ENCODE assay signal across 28 cellular contexts in the genomic region with DNA sequence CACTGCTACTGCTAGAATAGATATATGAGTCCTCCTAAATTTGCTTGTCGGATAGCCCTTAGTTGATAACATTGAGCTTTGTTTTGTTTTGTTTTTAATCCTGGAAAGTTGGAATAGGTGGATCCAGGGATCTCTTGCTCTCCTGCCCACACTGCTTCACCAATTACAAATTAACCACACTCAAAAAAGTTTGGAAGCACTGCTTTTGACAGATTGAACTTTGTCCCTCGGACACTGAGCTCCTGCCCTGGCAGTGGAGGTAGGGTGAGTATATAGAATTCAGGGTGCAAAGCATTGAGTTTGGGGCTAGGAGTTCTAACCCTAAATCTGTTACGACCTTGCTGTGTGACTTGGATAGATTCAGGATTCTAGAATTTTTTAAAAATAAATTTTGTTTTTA. TPM values are rescaled to one million over a fixed set of nuclear protein-coding genes. Genes with fewer than 3 reads are reported as not detected.
A peak's percentile ranks its signal among the peaks of the same experiment; 100 is the strongest.
DNase-seq lines count a peak whose midpoint lies in the region; ATAC-seq, FAIRE-seq and TF ChIP-seq lines count a peak whose summit lies in the region.
"Had no signal": no experiment of that assay in that cellular context is flagged by ENCODE, and none has a peak within 500 bp of the region (broad histone marks: within the 10 kb centered on the region; RNA-seq: fewer than 3 reads in every experiment).

No MANE protein-coding gene starts in this region.

- peak overlapping the region; percentile 94 for H3K18ac ChIP-seq in mesendoderm (ENCODE audit: low read length)

- POLR2A ChIA-PET in HepG2 (lab: Yijun Ruan, JAX), result no interaction called here

- peaks cover 46% of the 10 kb centered on the region for H3K4me1 Mint-ChIP-seq in endodermal cell
- H3K4me1 Mint-ChIP-seq in osteocyte (ENCODE audit: unreplicated experiment), result no peaks in the 10 kb centered on the region
- H3K4me1 Mint-ChIP-seq: B cell had no signal

- no peaks in the 10 kb centered on the region for H4K20me1 ChIP-seq in HepG2 (ENCODE audit: insufficient read depth, low read length)
- H4K20me1 ChIP-seq: BLaER1 treated with 17β-estradiol and CSF1 and Interleukin-3, amounts not matched to agents 10 nM and 100 nM had no signal

- no peak overlapping the region for H2BK5ac ChIP-seq in mesendoderm (ENCODE audit: low read length)

- H3K4me2 ChIP-seq in HepG2 (ENCODE audit: low read depth, low read length) (no peak overlapping the region), mesendoderm (ENCODE audit: low read length) (no peak overlapping the region)
- H3K4me2 ChIP-seq: A549; BLaER1 treated with 17β-estradiol and CSF1 and Interleukin-3, amounts not matched to agents 10 nM and 100 nM had no signal

- H3K9me3 ChIP-seq in liver (ENCODE audit: control insufficient read depth in 4 of 4, low read length in 3 of 4) (no peaks in the 10 kb centered on the region), HepG2 (ENCODE audit: low read length) (no peaks in the 10 kb centered on the region), endodermal cell (ENCODE audit: control insufficient read depth, low read length) (no peaks in the 10 kb centered on the region)
- H3K9me3 ChIP-seq: A549; BLaER1 treated with 17β-estradiol and CSF1 and Interleukin-3, amounts not matched to agents 10 nM and 100 nM; Caco-2 had no signal

- TF ChIP-seq RAD21 in liver (IDR thresholded peaks at IDR 0.05) (peak in 1 of 2 donors; percentile 8), HepG2 (CRISPR knock-in tag; IDR thresholded peaks at IDR 0.05) (no peak)

- H3K27ac ChIP-seq in liver (ENCODE audit: low read depth in 1 of 2, low read length in 2 of 2), result no peak overlapping the region
- no peak overlapping the region for H3K27ac ChIP-seq in HepG2 (ENCODE audit: extremely low read length, insufficient read depth, low read length)
- no peak overlapping the region for H3K27ac ChIP-seq in endodermal cell (ENCODE audit: low read depth, low read length)
- H3K27ac ChIP-seq in mesendoderm (ENCODE audit: low read depth, low read length), result peak overlapping the region; percentile 59
- H3K27ac ChIP-seq: 22Rv1; A549; BLaER1 treated with 17β-estradiol and CSF1 and Interleukin-3, amounts not matched to agents 10 nM and 100 nM; C4-2B had no signal

- H3K9ac ChIP-seq in liver (ENCODE audit: low read depth in 1 of 2, low read length in 2 of 2) (no peak overlapping the region), HepG2 (ENCODE audit: insufficient read depth, low read depth, low read length) (no peak overlapping the region), endodermal cell (ENCODE audit: extremely low read depth, low read length, poor library complexity, severe bottlenecking) (no peak overlapping the region), mesendoderm (ENCODE audit: low read length) (peak overlapping the region; percentile 15)
- H3K9ac ChIP-seq: BLaER1 treated with 17β-estradiol and CSF1 and Interleukin-3, amounts not matched to agents 10 nM and 100 nM had no signal

- intact Hi-C loops in HepG2 (cut with micrococcal nuclease; ENCODE audit: unreplicated experiment), result no loop called here

- H3K27me3 Mint-ChIP-seq in endodermal cell (ENCODE audit: insufficient read depth) (no peaks in the 10 kb centered on the region), osteocyte (ENCODE audit: unreplicated experiment) (peaks cover 40% of the 10 kb centered on the region)

- ATAC-seq in HepG2, result no peak
- ATAC-seq in left lobe of liver, result peak; percentile 93
- ATAC-seq: A549; CD8-positive, alpha-beta T cell had no signal

- H3K9me3 Mint-ChIP-seq in endodermal cell (no peaks in the 10 kb centered on the region), osteocyte (ENCODE audit: unreplicated experiment) (no peaks in the 10 kb centered on the region)
- H3K9me3 Mint-ChIP-seq: CD4-positive, alpha-beta T cell; CD8-positive, alpha-beta T cell had no signal

- 47% methylated on average over 3 of the region's 3 CpGs for WGBS in liver
- 24% methylated on average over 3 of the region's 3 CpGs for WGBS in HepG2 (ENCODE audit: low lambda C conversion rate)
- 95% methylated on average over 3 of the region's 3 CpGs; no CpG with 5 or more reads in 1 of the 2 experiments for WGBS in endodermal cell (ENCODE audit: insufficient coverage in 1 of 2, insufficient read length in 1 of 2), 2 experiments
- WGBS in mesendoderm (ENCODE audit: extremely low coverage, insufficient coverage, low lambda C conversion rate), result no CpG with 5 or more reads among the region's 3 CpGs

- H3K23ac ChIP-seq in mesendoderm (ENCODE audit: low read length), result no peak overlapping the region

- H2BK120ac ChIP-seq in mesendoderm (ENCODE audit: low read depth, low read length), result peak overlapping the region; percentile 76

- no peak overlapping the region for H4K8ac ChIP-seq in mesendoderm (ENCODE audit: low read depth, low read length)

- no peak overlapping the region for H4K5ac ChIP-seq in mesendoderm (ENCODE audit: low read length)

- FAIRE-seq in HepG2 (lab: Jason Lieb, UNC) (no peak), D721Med (lab: Jason Lieb, UNC) (no peak)
- FAIRE-seq: A549, G401.6, GM12891, GM19239 had no signal

- H2AK5ac ChIP-seq in mesendoderm (ENCODE audit: low read length), result no peak overlapping the region

- H3K4me3 ChIP-seq in liver (ENCODE audit: low read depth in 1 of 3, low read length in 3 of 3), result no peak overlapping the region
- no peak overlapping the region for H3K4me3 ChIP-seq in HepG2 (replicated peaks in 1 of 3; ENCODE audit: insufficient read depth in 1 of 3, low read depth in 2 of 3, low read length in 3 of 3)
- no peak overlapping the region for H3K4me3 ChIP-seq in endodermal cell (ENCODE audit: low read length)
- H3K4me3 ChIP-seq in mesendoderm (ENCODE audit: low read length), result no peak overlapping the region
- H3K4me3 ChIP-seq: A549; BLaER1 treated with 17β-estradiol and CSF1 and Interleukin-3, amounts not matched to agents 10 nM and 100 nM had no signal

- H3K4me3 Mint-ChIP-seq in endodermal cell (no peak overlapping the region), osteocyte (ENCODE audit: unreplicated experiment) (no peak overlapping the region)
- H3K4me3 Mint-ChIP-seq: B cell; CD4-positive, alpha-beta T cell; CD8-positive, alpha-beta T cell had no signal

- no peaks in the 10 kb centered on the region for H3K79me1 ChIP-seq in mesendoderm (ENCODE audit: low read length)

- H3K79me2 ChIP-seq in HepG2 (ENCODE audit: insufficient read depth, low read length) (no peaks in the 10 kb centered on the region), mesendoderm (ENCODE audit: control insufficient read depth, insufficient read depth, low read length) (no peaks in the 10 kb centered on the region)

- peak overlapping the region; percentile 38 for H3K27ac Mint-ChIP-seq in endodermal cell
- H3K27ac Mint-ChIP-seq in osteocyte (ENCODE audit: unreplicated experiment), result no peak overlapping the region
- H3K27ac Mint-ChIP-seq: B cell; CD4-positive, alpha-beta T cell; CD8-positive, alpha-beta T cell had no signal

- no peak overlapping the region for H2AFZ ChIP-seq in HepG2 (ENCODE audit: low read length)

- no peaks in the 10 kb centered on the region for H3K36me3 ChIP-seq in liver (ENCODE audit: control insufficient read depth in 4 of 4, insufficient read depth in 3 of 4, low read depth in 1 of 4, low read length in 3 of 4)
- no peaks in the 10 kb centered on the region for H3K36me3 ChIP-seq in HepG2 (replicated peaks in 1 of 2; ENCODE audit: control insufficient read depth in 1 of 2, insufficient read depth in 2 of 2, low read length in 2 of 2)
- H3K36me3 ChIP-seq in endodermal cell (ENCODE audit: control insufficient read depth, insufficient read depth, low read length), result no peaks in the 10 kb centered on the region
- no peaks in the 10 kb centered on the region for H3K36me3 ChIP-seq in mesendoderm (ENCODE audit: control insufficient read depth, insufficient read depth, low read length)
- H3K36me3 ChIP-seq: BLaER1 treated with 17β-estradiol and CSF1 and Interleukin-3, amounts not matched to agents 10 nM and 100 nM had no signal

- H3K27me3 ChIP-seq in liver (ENCODE audit: control insufficient read depth in 4 of 4, insufficient read depth in 4 of 4, low read length in 3 of 4) (no peaks in the 10 kb centered on the region), HepG2 (ENCODE audit: control insufficient read depth in 1 of 2, insufficient read depth in 2 of 2, low read length in 2 of 2) (no peaks in the 10 kb centered on the region; a peak in 1 of 5 replicates), endodermal cell (ENCODE audit: control insufficient read depth, insufficient read depth, low read length, poor library complexity, severe bottlenecking) (no peaks in the 10 kb centered on the region), mesendoderm (ENCODE audit: insufficient read depth, low read length, poor library complexity) (no peaks in the 10 kb centered on the region)
- H3K27me3 ChIP-seq: BLaER1 treated with 17β-estradiol and CSF1 and Interleukin-3, amounts not matched to agents 10 nM and 100 nM had no signal

- H3K4me1 ChIP-seq in liver (ENCODE audit: control insufficient read depth in 4 of 4, insufficient read depth in 4 of 4, low read length in 3 of 4) (peaks cover 0 to 18% (median 6%) of the 10 kb centered on the region in 4 donors), HepG2 (ENCODE audit: insufficient read depth, low read length) (peaks cover 6% of the 10 kb centered on the region), endodermal cell (ENCODE audit: control insufficient read depth, insufficient read depth, low read length) (peaks cover 11% of the 10 kb centered on the region), mesendoderm (ENCODE audit: control insufficient read depth, low read depth, low read length) (peaks cover 8% of the 10 kb centered on the region)
- H3K4me1 ChIP-seq: A549; BLaER1 treated with 17β-estradiol and CSF1 and Interleukin-3, amounts not matched to agents 10 nM and 100 nM had no signal

- H3K4ac ChIP-seq in mesendoderm (ENCODE audit: low read depth, low read length), result peak overlapping the region; percentile 37

- BruUV-seq in HepG2 (replicated peaks; lab: Mats Ljungman, UMichigan), result no TSS peak

- TF ChIP-seq EP300 in HepG2 (IDR thresholded peaks at IDR 0.05; ENCODE audit: low read depth in 2 of 2, low read length in 2 of 2) (no peak), HepG2 (CRISPR knock-in tag; IDR thresholded peaks at IDR 0.05; ENCODE audit: borderline replicate concordance) (no peak)

- H3K56ac ChIP-seq in mesendoderm (ENCODE audit: low read length), result peak overlapping the region; percentile 28

- no peak for DNase-seq in HepG2 (ENCODE audit: low spot score)
- peak; percentile 16 for DNase-seq in endodermal cell
- no peak for DNase-seq in left lobe of liver (ENCODE audit: low spot score)
- no peak for DNase-seq in mesendoderm
- DNase-seq in D721Med (ENCODE audit: insufficient read length, low spot score), result no peak
- no peak for DNase-seq in SIG-M5 treated with dmso at 0.1 percent for 504 hours (lab: John Stamatoyannopoulos, UW; ENCODE audit: unreplicated experiment)
- DNase-seq in osteocyte (ENCODE audit: extremely low spot score, unreplicated experiment), result no peak
- DNase-seq: AML-193; Caco-2; Calu3; CD4-positive, alpha-beta T cell; CD8-positive, alpha-beta T cell; DMS 273 treated with DMSO at 0.1 percent for 48 hours; DMS153; DMS53; DMS79 treated with DMSO at 0.1 percent for 48 hours; GF-D8 had no signal

- CTCF ChIA-PET in HepG2 (lab: Yijun Ruan, JAX; ENCODE audit: low intra/inter-chr PET ratio, low total read pairs), result no interaction called here

- H2BK15ac ChIP-seq in mesendoderm (replicated peaks; ENCODE audit: low read depth), result peak overlapping the region; percentile 6

- in situ Hi-C loops in HepG2 (cut with HindIII; ENCODE audit: extremely low pct_ligation_motif_present, low pct_unique_long_range_greater_than_20kb), result no loop called here

- H3K36me3 Mint-ChIP-seq in endodermal cell (ENCODE audit: low read depth), result no peaks in the 10 kb centered on the region
- H3K36me3 Mint-ChIP-seq in osteocyte (ENCODE audit: unreplicated experiment), result no peaks in the 10 kb centered on the region
- H3K36me3 Mint-ChIP-seq: CD8-positive, alpha-beta T cell had no signal

- no peak for TF ChIP-seq CTCF in liver (IDR thresholded peaks at IDR 0.05; ENCODE audit: low read depth, low read length, missing input control)
- no peak for TF ChIP-seq CTCF in HepG2 (CRISPR knock-in tag; IDR thresholded peaks at IDR 0.05)
- TF ChIP-seq CTCF in endodermal cell (conservative IDR thresholded peaks at IDR 0.05), result no peak
- TF ChIP-seq CTCF in D721Med (IDR thresholded peaks at IDR 0.05; ENCODE audit: insufficient read depth, missing control alignments), result no peak
- no peak for TF ChIP-seq CTCF in osteocyte (IDR thresholded peaks at IDR 0.05)

- no peak for TF ChIP-seq POLR2A in HepG2 (IDR thresholded peaks at IDR 0.05; ENCODE audit: insufficient read depth in 1 of 2, low read depth in 2 of 2, low read length in 2 of 2)

RNA-seq across cellular contexts. Expression of a gene that starts 15.1 kb away (rescaled TPM):
- under 1 TPM in 1 of 2 donors, not detected in 1; 0.08 TPM for total RNA-seq in liver
- polyA plus RNA-seq in liver, result not detected
- total RNA-seq in HepG2 (2016; rRNA removed; fragmentation: Illumina TruSeq; extraction: Trizol), result not detected in 2 replicates
- not detected in 2 replicates for total RNA-seq in HepG2 (2016; cell fraction: cytosol; rRNA removed; fragmentation: Illumina TruSeq; extraction: Trizol; ENCODE audit: low read depth)
- total RNA-seq in HepG2 (2016; cell fraction: insoluble cytoplasmic fraction; rRNA removed; fragmentation: Illumina TruSeq; extraction: Trizol), result not detected in 2 replicates
- not detected in 2 replicates for total RNA-seq in HepG2 (2016; cell fraction: membrane; rRNA removed; fragmentation: Illumina TruSeq; extraction: Trizol)
- not detected in 2 replicates for total RNA-seq in HepG2 (2016; cell fraction: nucleus; rRNA removed; fragmentation: Illumina TruSeq; extraction: Trizol)
- 0.04 and 0.10 TPM in 2 replicates for polyA plus RNA-seq in HepG2 (2011; rRNA removed)
- 0.03 TPM in 1 of 2 replicates, not detected in the other for polyA plus RNA-seq in HepG2 (2011; cell fraction: cytosol; rRNA removed)
- 0.21 and 0.29 TPM in 2 replicates for polyA plus RNA-seq in HepG2 (2011; cell fraction: nucleus; rRNA removed)
- polyA plus RNA-seq in HepG2 (2012), result 0.12 TPM in 1 of 2 replicates, not detected in the other
- not detected in 2 replicates for polyA plus RNA-seq in HepG2 (2016; cell fraction: cytosol; fragmentation: Illumina TruSeq; extraction: Trizol; ENCODE audit: low read depth)
- not detected in 2 replicates for polyA plus RNA-seq in HepG2 (2016; cell fraction: insoluble cytoplasmic fraction; fragmentation: Illumina TruSeq; extraction: Trizol; ENCODE audit: low read depth)
- polyA plus RNA-seq in HepG2 (2016; cell fraction: membrane; fragmentation: Illumina TruSeq; extraction: Trizol; ENCODE audit: low read depth), result not detected in 2 replicates
- not detected in 2 replicates for polyA plus RNA-seq in HepG2 (2016; cell fraction: nucleus; fragmentation: Illumina TruSeq; extraction: Trizol; ENCODE audit: insufficient read depth, low read depth)
- polyA minus RNA-seq in HepG2 (2011; rRNA and poly(A)+ RNA removed; ENCODE audit: low replicate concordance), result not detected in 2 replicates
- not detected in 2 replicates for polyA minus RNA-seq in HepG2 (2011; cell fraction: cytosol; rRNA and poly(A)+ RNA removed)
- not detected in 2 replicates for polyA minus RNA-seq in HepG2 (2011; cell fraction: nucleus; rRNA and poly(A)+ RNA removed)
- 1 to 10 TPM; 2.0 to 4.1 TPM for total RNA-seq in endodermal cell
- 0.57 TPM for polyA plus RNA-seq in endodermal cell (2013, experiment 1 of 2)
- 0.79 TPM for polyA plus RNA-seq in endodermal cell (2013, experiment 2 of 2)
- total RNA-seq in left lobe of liver, result not detected
- polyA plus RNA-seq in mesendoderm (2013, experiment 1 of 2), result 0.37 TPM
- 0.34 TPM for polyA plus RNA-seq in mesendoderm (2013, experiment 2 of 2)
- total RNA-seq in osteocyte, result 0.26 TPM in 1 of 2 replicates, not detected in the other
- total RNA-seq: A172; B cell; Calu3; CD4-positive, alpha-beta T cell; CD8-positive, alpha-beta T cell had no signal
- polyA plus RNA-seq: A549, BJ had no signal

RNA-seq across cellular contexts. Expression of a gene that starts 52.0 kb away (rescaled TPM):
- total RNA-seq in liver, result 100 to 1,000 TPM in 1 of 2 donors, 10 to 100 TPM in 1; 69.7 to 118 TPM
- polyA plus RNA-seq in liver, result 100 to 1,000 TPM in 1 of 2 donors, 10 to 100 TPM in 1; 91.5 to 133 TPM
- 108 and 164 TPM in 2 replicates for total RNA-seq in HepG2 (2016; rRNA removed; fragmentation: Illumina TruSeq; extraction: Trizol)
- 97.6 and 98.1 TPM in 2 replicates for total RNA-seq in HepG2 (2016; cell fraction: cytosol; rRNA removed; fragmentation: Illumina TruSeq; extraction: Trizol; ENCODE audit: low read depth)
- 110 and 171 TPM in 2 replicates for total RNA-seq in HepG2 (2016; cell fraction: insoluble cytoplasmic fraction; rRNA removed; fragmentation: Illumina TruSeq; extraction: Trizol)
- 151 and 156 TPM in 2 replicates for total RNA-seq in HepG2 (2016; cell fraction: membrane; rRNA removed; fragmentation: Illumina TruSeq; extraction: Trizol)
- 133 and 142 TPM in 2 replicates for total RNA-seq in HepG2 (2016; cell fraction: nucleus; rRNA removed; fragmentation: Illumina TruSeq; extraction: Trizol)
- 132 and 136 TPM in 2 replicates for polyA plus RNA-seq in HepG2 (2011; rRNA removed)
- polyA plus RNA-seq in HepG2 (2011; cell fraction: cytosol; rRNA removed), result 168 and 213 TPM in 2 replicates
- 111 and 132 TPM in 2 replicates for polyA plus RNA-seq in HepG2 (2011; cell fraction: nucleus; rRNA removed)
- polyA plus RNA-seq in HepG2 (2012), result 184 and 188 TPM in 2 replicates
- 123 and 125 TPM in 2 replicates for polyA plus RNA-seq in HepG2 (2016; cell fraction: cytosol; fragmentation: Illumina TruSeq; extraction: Trizol; ENCODE audit: low read depth)
- polyA plus RNA-seq in HepG2 (2016; cell fraction: insoluble cytoplasmic fraction; fragmentation: Illumina TruSeq; extraction: Trizol; ENCODE audit: low read depth), result 137 and 155 TPM in 2 replicates
- 181 and 189 TPM in 2 replicates for polyA plus RNA-seq in HepG2 (2016; cell fraction: membrane; fragmentation: Illumina TruSeq; extraction: Trizol; ENCODE audit: low read depth)
- polyA plus RNA-seq in HepG2 (2016; cell fraction: nucleus; fragmentation: Illumina TruSeq; extraction: Trizol; ENCODE audit: insufficient read depth, low read depth), result 223 and 240 TPM in 2 replicates
- polyA minus RNA-seq in HepG2 (2011; rRNA and poly(A)+ RNA removed; ENCODE audit: low replicate concordance), result 84.2 and 184 TPM in 2 replicates
- 82.0 and 93.2 TPM in 2 replicates for polyA minus RNA-seq in HepG2 (2011; cell fraction: cytosol; rRNA and poly(A)+ RNA removed)
- 30.8 and 32.4 TPM in 2 replicates for polyA minus RNA-seq in HepG2 (2011; cell fraction: nucleus; rRNA and poly(A)+ RNA removed)
- 100 to 1,000 TPM; 279 to 462 TPM for total RNA-seq in endodermal cell
- polyA plus RNA-seq in endodermal cell (2013, experiment 1 of 2), result 171 TPM
- polyA plus RNA-seq in endodermal cell (2013, experiment 2 of 2), result 175 TPM
- 35.4 TPM for total RNA-seq in left lobe of liver
- polyA plus RNA-seq in mesendoderm (2013, experiment 1 of 2), result 266 TPM
- polyA plus RNA-seq in mesendoderm (2013, experiment 2 of 2), result 248 TPM
- total RNA-seq in osteocyte, result 524 and 529 TPM in 2 replicates

RNA-seq across cellular contexts. Expression of a gene that starts 52.5 kb away (rescaled TPM):
- 10 to 100 TPM in 1 of 2 donors, 1 to 10 TPM in 1; 7.1 to 19.9 TPM for total RNA-seq in liver
- polyA plus RNA-seq in liver, result 10 to 100 TPM; 11.6 to 35.3 TPM
- 43.4 and 53.0 TPM in 2 replicates for total RNA-seq in HepG2 (2016; rRNA removed; fragmentation: Illumina TruSeq; extraction: Trizol)
- 17.5 and 18.2 TPM in 2 replicates for total RNA-seq in HepG2 (2016; cell fraction: cytosol; rRNA removed; fragmentation: Illumina TruSeq; extraction: Trizol; ENCODE audit: low read depth)
- total RNA-seq in HepG2 (2016; cell fraction: insoluble cytoplasmic fraction; rRNA removed; fragmentation: Illumina TruSeq; extraction: Trizol), result 42.9 and 57.5 TPM in 2 replicates
- total RNA-seq in HepG2 (2016; cell fraction: membrane; rRNA removed; fragmentation: Illumina TruSeq; extraction: Trizol), result 23.3 and 26.7 TPM in 2 replicates
- 21.1 and 23.4 TPM in 2 replicates for total RNA-seq in HepG2 (2016; cell fraction: nucleus; rRNA removed; fragmentation: Illumina TruSeq; extraction: Trizol)
- 24.8 and 32.1 TPM in 2 replicates for polyA plus RNA-seq in HepG2 (2011; rRNA removed)
- 24.5 and 27.0 TPM in 2 replicates for polyA plus RNA-seq in HepG2 (2011; cell fraction: cytosol; rRNA removed)
- 11.3 and 11.4 TPM in 2 replicates for polyA plus RNA-seq in HepG2 (2011; cell fraction: nucleus; rRNA removed)
- 18.4 and 18.8 TPM in 2 replicates for polyA plus RNA-seq in HepG2 (2012)
- 16.6 and 20.0 TPM in 2 replicates for polyA plus RNA-seq in HepG2 (2016; cell fraction: cytosol; fragmentation: Illumina TruSeq; extraction: Trizol; ENCODE audit: low read depth)
- polyA plus RNA-seq in HepG2 (2016; cell fraction: insoluble cytoplasmic fraction; fragmentation: Illumina TruSeq; extraction: Trizol; ENCODE audit: low read depth), result 55.8 and 67.9 TPM in 2 replicates
- 20.6 and 24.2 TPM in 2 replicates for polyA plus RNA-seq in HepG2 (2016; cell fraction: membrane; fragmentation: Illumina TruSeq; extraction: Trizol; ENCODE audit: low read depth)
- polyA plus RNA-seq in HepG2 (2016; cell fraction: nucleus; fragmentation: Illumina TruSeq; extraction: Trizol; ENCODE audit: insufficient read depth, low read depth), result 34.4 and 35.5 TPM in 2 replicates
- 3.1 and 4.4 TPM in 2 replicates for polyA minus RNA-seq in HepG2 (2011; rRNA and poly(A)+ RNA removed; ENCODE audit: low replicate concordance)
- 5.8 and 7.5 TPM in 2 replicates for polyA minus RNA-seq in HepG2 (2011; cell fraction: cytosol; rRNA and poly(A)+ RNA removed)
- 6.5 and 6.6 TPM in 2 replicates for polyA minus RNA-seq in HepG2 (2011; cell fraction: nucleus; rRNA and poly(A)+ RNA removed)
- 10 to 100 TPM; 40.5 to 58.1 TPM for total RNA-seq in endodermal cell
- 46.9 TPM for polyA plus RNA-seq in endodermal cell (2013, experiment 1 of 2)
- 41.9 TPM for polyA plus RNA-seq in endodermal cell (2013, experiment 2 of 2)
- 10.0 TPM for total RNA-seq in left lobe of liver
- 36.8 TPM for polyA plus RNA-seq in mesendoderm (2013, experiment 1 of 2)
- polyA plus RNA-seq in mesendoderm (2013, experiment 2 of 2), result 34.3 TPM
- total RNA-seq in osteocyte, result 22.4 and 26.3 TPM in 2 replicates
